In the genomic region with DNA sequence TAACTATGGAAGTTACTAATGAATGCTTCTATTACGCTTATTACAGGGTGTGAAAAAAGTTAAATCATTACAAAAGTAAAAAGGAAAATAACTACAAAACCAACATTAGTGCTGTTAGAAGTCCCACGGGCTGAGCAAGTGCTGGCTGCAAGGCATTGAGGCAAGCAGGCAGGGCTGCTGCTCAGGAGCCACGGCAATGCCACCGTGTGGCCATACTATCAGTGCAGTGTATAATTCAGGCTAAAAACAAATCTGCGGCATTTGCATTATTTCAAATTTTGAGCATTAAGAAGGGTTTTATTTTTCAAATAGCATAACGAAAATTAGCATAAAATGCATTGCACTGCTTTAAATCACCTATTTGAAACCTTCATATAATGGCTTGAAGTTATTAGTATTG, we compare ENCODE assay signal across 10 cellular contexts. TPM values are rescaled to one million over a fixed set of nuclear protein-coding genes. Genes with fewer than 3 reads are reported as not detected.
DNase-seq lines count a peak whose midpoint lies in the region; ATAC-seq and TF ChIP-seq lines count a peak whose summit lies in the region.
"Had no signal": no experiment of that assay in that cellular context is flagged by ENCODE, and none has a peak within 500 bp of the region (broad histone marks: within the 10 kb centered on the region; RNA-seq: fewer than 3 reads in every experiment).

No MANE protein-coding gene starts in this region.

- H2AFZ ChIP-seq in PC-3 (ENCODE audit: low read length): no peak overlapping the region

- ATAC-seq in PC-3 (0 out of 2 replicates have a peak, but pooled peaks have one; percentile 45), GM21447 (IDR thresholded peaks at IDR 0.05; ENCODE audit: unreplicated experiment) (no peak), HG03097 (IDR thresholded peaks at IDR 0.05; ENCODE audit: low FRiP score, unreplicated experiment) (no peak)
- peak; percentile 76 for ATAC-seq in stimulated activated memory B cell treated with anti-CD40 and anti-IgM and Interleukin-4, amounts not matched to agents 10 μg/mL and 1 μg/mL and 100 μg/mL, for 72 hours

- no peaks in the 10 kb centered on the region for H3K9me2 ChIP-seq in PC-3 (replicated peaks; ENCODE audit: low read length)

- no peaks in the 10 kb centered on the region for H3F3A ChIP-seq in PC-3 (ENCODE audit: low read length, unreplicated experiment)

- no peak overlapping the region for H3K27ac ChIP-seq in PC-3 (ENCODE audit: low read length)
- no peak overlapping the region for H3K27ac ChIP-seq in cardiac muscle cell

- H3K27ac Mint-ChIP-seq in stimulated activated memory B cell treated with anti-CD40 and anti-IgM and Interleukin-4, amounts not matched to agents 10 μg/mL and 1 μg/mL and 100 μg/mL, for 72 hours: no peak overlapping the region

- H3K27me3 Mint-ChIP-seq in stimulated activated memory B cell treated with anti-CD40 and anti-IgM and Interleukin-4, amounts not matched to agents 10 μg/mL and 1 μg/mL and 100 μg/mL, for 72 hours: no peaks in the 10 kb centered on the region

- H3K4me1 Mint-ChIP-seq in stimulated activated memory B cell treated with anti-CD40 and anti-IgM and Interleukin-4, amounts not matched to agents 10 μg/mL and 1 μg/mL and 100 μg/mL, for 72 hours: peaks cover 18% of the 10 kb centered on the region

- H3K79me2 ChIP-seq in PC-3 (ENCODE audit: low read length): no peaks in the 10 kb centered on the region

- no peak overlapping the region for H3K9ac ChIP-seq in PC-3 (ENCODE audit: low read length)

- H3K27me3 ChIP-seq in PC-3 (ENCODE audit: low read length) (no peaks in the 10 kb centered on the region), cardiac muscle cell (no peaks in the 10 kb centered on the region)

- intact Hi-C loops in PC-3 (cut with micrococcal nuclease): loop anchor here (1.0 to 5.0 kb wide), 2 partner anchors 108 to 355 kb away; no protein-coding TSS in a partner anchor

- CTCF ChIA-PET in PC-3 (lab: Charles Lee): no interaction called here

- H3K4me3 Mint-ChIP-seq in stimulated activated memory B cell treated with anti-CD40 and anti-IgM and Interleukin-4, amounts not matched to agents 10 μg/mL and 1 μg/mL and 100 μg/mL, for 72 hours: no peak overlapping the region

- no peaks in the 10 kb centered on the region for H3K9me3 Mint-ChIP-seq in stimulated activated memory B cell treated with anti-CD40 and anti-IgM and Interleukin-4, amounts not matched to agents 10 μg/mL and 1 μg/mL and 100 μg/mL, for 72 hours

- no peaks in the 10 kb centered on the region for H4K20me1 ChIP-seq in PC-3 (ENCODE audit: low read length)

- peak; percentile 35; the same call in 1 of the 2 replicates for TF ChIP-seq CTCF in PC-3 (conservative IDR thresholded peaks at IDR 0.05; ENCODE audit: low read depth, low read length)
- peak; percentile 6 for TF ChIP-seq CTCF in cardiac muscle cell (IDR thresholded peaks at IDR 0.05; ENCODE audit: low read depth, low read length)

- DNase-seq in NCI-H526 (lab: John Stamatoyannopoulos, UW): peak; percentile 3 to 35
- no peak for DNase-seq in NCI-H526 treated with DMSO at 0.1 percent for 48 hours (lab: John Stamatoyannopoulos, UW)
- no peak for DNase-seq in PC-3
- DNase-seq in cardiac muscle cell (ENCODE audit: low read depth in 1 of 2, low spot score in 1 of 2): peak in 1 of 2 donors; percentile 12
- DNase-seq in NCI-H2107 treated with DMSO at 0.1 percent for 48 hours (lab: John Stamatoyannopoulos, UW; ENCODE audit: unreplicated experiment): no peak

- H3K36me3 Mint-ChIP-seq in stimulated activated memory B cell treated with anti-CD40 and anti-IgM and Interleukin-4, amounts not matched to agents 10 μg/mL and 1 μg/mL and 100 μg/mL, for 72 hours: peaks cover 53% of the 10 kb centered on the region

- H3K36me3 ChIP-seq in PC-3 (ENCODE audit: low read depth, low read length): peaks cover 33% of the 10 kb centered on the region
- peaks cover 59% of the 10 kb centered on the region for H3K36me3 ChIP-seq in cardiac muscle cell

- no TSS peak for BruUV-seq in PC-3 (replicated peaks; lab: Mats Ljungman, UMichigan)

- POLR2A ChIA-PET in PC-3 (lab: Charles Lee; ENCODE audit: unreplicated experiment): no interaction called here

- H3K9me3 ChIP-seq in PC-3 (ENCODE audit: low read length) (no peaks in the 10 kb centered on the region), cardiac muscle cell (ENCODE audit: low read depth) (no peaks in the 10 kb centered on the region)

- no peak overlapping the region for H3K4me3 ChIP-seq in PC-3 (ENCODE audit: low read length)
- H3K4me3 ChIP-seq in cardiac muscle cell: no peak overlapping the region

- no peak overlapping the region for H3K4me2 ChIP-seq in PC-3 (ENCODE audit: low read length)

- H3K4me1 ChIP-seq in PC-3 (ENCODE audit: insufficient read depth, low read length) (no peaks in the 10 kb centered on the region), cardiac muscle cell (ENCODE audit: low read depth) (no peaks in the 10 kb centered on the region)

RNA-seq across cellular contexts. Expression of a gene that starts 17.1 kb away (rescaled TPM):
- total RNA-seq in PC-3 (2014; rRNA removed) (15.8 and 24.6 TPM in 2 replicates), cardiac muscle cell (19.2 and 23.2 TPM in 2 replicates)
- 36.9 and 38.4 TPM in 2 replicates for polyA plus RNA-seq in cardiac muscle cell

RNA-seq across cellular contexts. Expression of a gene that starts 28.6 kb away (rescaled TPM):
- total RNA-seq in PC-3 (2014; rRNA removed): not detected in 2 replicates
- not detected in 2 replicates for total RNA-seq in cardiac muscle cell
- polyA plus RNA-seq in cardiac muscle cell: not detected in 2 replicates
- total RNA-seq: T-helper 2 cell treated with Interferon-gamma antibody and Interleukin-4, amounts not matched to agents 100 ng/mL and 5 ng/mL, for 36 hours had no signal
- polyA plus RNA-seq: AG04450 had no signal

Comparison
In these comparisons a context has a peak if more than half of its experiments do, and no peak if none do; other contexts are left out.
1. DNase-seq: peak in NCI-H526 (2 of 2); none in NCI-H526 treated with DMSO at 0.1 percent for 48 hours (single experiment), PC-3 (single experiment) and NCI-H2107 treated with DMSO at 0.1 percent for 48 hours (single experiment).
2. ATAC-seq: peak in PC-3 (single experiment) and stimulated activated memory B cell treated with anti-CD40 and anti-IgM and Interleukin-4, amounts not matched to agents 10 μg/mL and 1 μg/mL and 100 μg/mL, for 72 hours (single experiment); none in GM21447 (single experiment) and HG03097 (single experiment).